8 cellular contexts compared by ENCODE assay signal in genomic region chr6:73652637-73653570, GRCh38. TPM values are rescaled to one million over a fixed set of nuclear protein-coding genes. Genes with fewer than 3 reads are reported as not detected.
DNase-seq lines count a peak whose midpoint lies in the region; ATAC-seq and TF ChIP-seq lines count a peak whose summit lies in the region.

No MANE protein-coding gene starts in this region.

- H3K4me3 Mint-ChIP-seq in activated T-helper 2 cell treated with anti-CD3 and anti-CD28 coated beads, Interferon-gamma antibody, Interleukin-2, Interleukin-4, amounts not matched to agents 10 μg/mL and 5 μg/mL and 100 μg/mL, durations not matched to agents 14 hours and 24 hours and 36 hours (ENCODE audit: low read depth): peak overlapping the region; percentile 96
- peak overlapping the region; percentile 93 for H3K4me3 Mint-ChIP-seq in nephron progenitor cell

- H3K36me3 Mint-ChIP-seq in activated T-helper 2 cell treated with anti-CD3 and anti-CD28 coated beads, Interferon-gamma antibody, Interleukin-2, Interleukin-4, amounts not matched to agents 10 μg/mL and 5 μg/mL and 100 μg/mL, durations not matched to agents 14 hours and 24 hours and 36 hours (ENCODE audit: low read depth): peaks cover 8% of the 10 kb centered on the region
- peaks cover 4% of the 10 kb centered on the region for H3K36me3 Mint-ChIP-seq in nephron progenitor cell (ENCODE audit: low read depth)

- no peaks in the 10 kb centered on the region for H3K9me3 Mint-ChIP-seq in activated T-helper 2 cell treated with anti-CD3 and anti-CD28 coated beads, Interferon-gamma antibody, Interleukin-2, Interleukin-4, amounts not matched to agents 10 μg/mL and 5 μg/mL and 100 μg/mL, durations not matched to agents 14 hours and 24 hours and 36 hours
- H3K9me3 Mint-ChIP-seq in nephron progenitor cell: no peaks in the 10 kb centered on the region

- peak overlapping the region; percentile 77 for H3K4me3 ChIP-seq in Jurkat, Clone E6-1 (ENCODE audit: low read length)
- peak overlapping the region; percentile 94 for H3K4me3 ChIP-seq in fibroblast of the aortic adventitia (ENCODE audit: low read depth, low read length)

- intact Hi-C loops in activated T-helper 2 cell treated with anti-CD3 and anti-CD28 coated beads, Interferon-gamma antibody, Interleukin-2, Interleukin-4, amounts not matched to agents 10 μg/mL and 5 μg/mL and 100 μg/mL, durations not matched to agents 14 hours and 24 hours and 36 hours (cut with micrococcal nuclease): loop anchor here (1.0 to 2.0 kb wide), 2 partner anchors 42 to 190 kb away; no protein-coding TSS in a partner anchor

- peak; percentile 43 for ATAC-seq in GM21717 (IDR thresholded peaks at IDR 0.05; ENCODE audit: unreplicated experiment)

- H3K27ac ChIP-seq in substantia nigra (ENCODE audit: low read depth, low read length, poor library complexity, severe bottlenecking): peak overlapping the region; percentile 89

- H3K27ac Mint-ChIP-seq in activated T-helper 2 cell treated with anti-CD3 and anti-CD28 coated beads, Interferon-gamma antibody, Interleukin-2, Interleukin-4, amounts not matched to agents 10 μg/mL and 5 μg/mL and 100 μg/mL, durations not matched to agents 14 hours and 24 hours and 36 hours: peak overlapping the region; percentile 98
- peak overlapping the region; percentile 57 for H3K27ac Mint-ChIP-seq in nephron progenitor cell

- DNase-seq in DMS79 (lab: John Stamatoyannopoulos, UW): peak; percentile 44
- peak; percentile 79 for DNase-seq in Jurkat, Clone E6-1 (ENCODE audit: low read depth, low spot score)
- peak; percentile 77 for DNase-seq in RKO (ENCODE audit: low spot score)
- DNase-seq in activated T-helper 2 cell treated with anti-CD3 and anti-CD28 coated beads, Interferon-gamma antibody, Interleukin-2, Interleukin-4, amounts not matched to agents 10 μg/mL and 5 μg/mL and 100 μg/mL, durations not matched to agents 14 hours and 24 hours and 36 hours (ENCODE audit: low spot score): peak; percentile 71
- DNase-seq in fibroblast of the aortic adventitia (ENCODE audit: low read depth): peak; percentile 40
- DNase-seq in nephron progenitor cell: peak; percentile 43
- DNase-seq in substantia nigra (lab: John Stamatoyannopoulos, UW): peak in 42 of 49 donors; percentile 4 to 71 (median 42)

- no peaks in the 10 kb centered on the region for H3K27me3 Mint-ChIP-seq in activated T-helper 2 cell treated with anti-CD3 and anti-CD28 coated beads, Interferon-gamma antibody, Interleukin-2, Interleukin-4, amounts not matched to agents 10 μg/mL and 5 μg/mL and 100 μg/mL, durations not matched to agents 14 hours and 24 hours and 36 hours (ENCODE audit: low read depth)
- peaks cover 12% of the 10 kb centered on the region for H3K27me3 Mint-ChIP-seq in nephron progenitor cell (ENCODE audit: low read depth, poor library complexity)

- peaks cover 33% of the 10 kb centered on the region for H3K4me1 Mint-ChIP-seq in activated T-helper 2 cell treated with anti-CD3 and anti-CD28 coated beads, Interferon-gamma antibody, Interleukin-2, Interleukin-4, amounts not matched to agents 10 μg/mL and 5 μg/mL and 100 μg/mL, durations not matched to agents 14 hours and 24 hours and 36 hours (ENCODE audit: low read depth)
- peaks cover 15% of the 10 kb centered on the region for H3K4me1 Mint-ChIP-seq in nephron progenitor cell

- TF ChIP-seq CTCF in fibroblast of the aortic adventitia (IDR thresholded peaks at IDR 0.05; ENCODE audit: insufficient read depth, low read length): peak; percentile 34
- peak; percentile 30 for TF ChIP-seq CTCF in nephron progenitor cell (IDR thresholded peaks at IDR 0.05)

RNA-seq across cellular contexts. Expression of gene SLC17A5, which starts 0.9 kb away (rescaled TPM):
- 5.9 TPM for polyA plus RNA-seq in Jurkat, Clone E6-1 (2012; ENCODE audit: insufficient read depth, insufficient read length)
- total RNA-seq in activated T-helper 2 cell treated with anti-CD3 and anti-CD28 coated beads, Interferon-gamma antibody, Interleukin-2, Interleukin-4, amounts not matched to agents 10 μg/mL and 5 μg/mL and 100 μg/mL, durations not matched to agents 14 hours and 24 hours and 36 hours: 5.8 and 6.7 TPM in 2 replicates
- total RNA-seq in fibroblast of the aortic adventitia (ENCODE audit: low replicate concordance): 13.8 and 38.2 TPM in 2 replicates

RNA-seq across cellular contexts. Expression of gene CD109, which starts 43.1 kb away (rescaled TPM):
- polyA plus RNA-seq in Jurkat, Clone E6-1 (2012; ENCODE audit: insufficient read depth, insufficient read length): 2.8 TPM
- total RNA-seq in activated T-helper 2 cell treated with anti-CD3 and anti-CD28 coated beads, Interferon-gamma antibody, Interleukin-2, Interleukin-4, amounts not matched to agents 10 μg/mL and 5 μg/mL and 100 μg/mL, durations not matched to agents 14 hours and 24 hours and 36 hours: 24.4 and 26.1 TPM in 2 replicates
- 39.2 and 170 TPM in 2 replicates for total RNA-seq in fibroblast of the aortic adventitia (ENCODE audit: low replicate concordance)

Comparison
In these comparisons a context has a peak if more than half of its experiments do, and no peak if none do; other contexts are left out.
1. Peak in every context shown above with its lines: DNase-seq, ATAC-seq, H3K4me3 ChIP-seq and H3K27ac ChIP-seq.